In genomic region chr3:47949979-47950378, GRCh38 we compare ENCODE assay signal across 30 cellular contexts.
DNase-seq lines count a peak whose midpoint lies in the region; ATAC-seq, FAIRE-seq and TF ChIP-seq lines count a peak whose summit lies in the region.
"Had no signal": no experiment of that assay in that cellular context is flagged by ENCODE, and none has a peak within 500 bp of the region (broad histone marks: within the 10 kb centered on the region; RNA-seq: fewer than 3 reads in every experiment).

No MANE protein-coding gene starts in this region.

- BruUV-seq in HepG2 (replicated peaks; lab: Mats Ljungman, UMichigan) (no TSS peak), GM12878 (replicated peaks; lab: Mats Ljungman, UMichigan) (no TSS peak)

- TF ChIP-seq POLR2A in HepG2 (IDR thresholded peaks at IDR 0.05; ENCODE audit: insufficient read depth in 1 of 2, low read depth in 2 of 2, low read length in 2 of 2) (no peak), right lobe of liver (IDR thresholded peaks at IDR 0.05) (no peak), GM12878 (IDR thresholded peaks at IDR 0.05; ENCODE audit: low read depth, low read length) (no peak)

- H3K27me3 ChIP-seq in HepG2 (ENCODE audit: control insufficient read depth in 1 of 2, insufficient read depth in 2 of 2, low read length in 2 of 2) = no peaks in the 10 kb centered on the region
- H3K27me3 ChIP-seq in right lobe of liver = no peaks in the 10 kb centered on the region
- no peaks in the 10 kb centered on the region for H3K27me3 ChIP-seq in GM12878 (replicated peaks in 1 of 2; ENCODE audit: control insufficient read depth in 2 of 2, insufficient read depth in 2 of 2, low read length in 1 of 2)
- no peaks in the 10 kb centered on the region for H3K27me3 ChIP-seq in smooth muscle cell (ENCODE audit: low read depth)
- H3K27me3 ChIP-seq: ovary, stomach, uterus had no signal

- CTCF ChIA-PET in HepG2 (lab: Yijun Ruan, JAX; ENCODE audit: low intra/inter-chr PET ratio, low total read pairs) (no interaction called here), GM12878 (lab: Yijun Ruan, JAX) (interaction anchor here (0.6 to 1.8 kb wide), 8 partner anchors 11 to 202 kb away, joined by 3 to 10 read pairs (median 5); no protein-coding TSS in a partner anchor)

- DNase-seq in HepG2 (ENCODE audit: low spot score) (peak; percentile 27), right lobe of liver (no peak), GM12878 (ENCODE audit: low read depth, low spot score) (no peak), type B pancreatic cell (ENCODE audit: extremely low spot score, unreplicated experiment) (no peak), smooth muscle cell (lab: John Stamatoyannopoulos, UW; ENCODE audit: unreplicated experiment) (no peak), NCI-H128 (lab: John Stamatoyannopoulos, UW; ENCODE audit: unreplicated experiment) (no peak)
- no peak for DNase-seq in activated T-cell treated with anti-CD3 and anti-CD28 coated beads, Interleukin-2, amount 50 U/mL, for 1 hour
- DNase-seq: activated CD8-positive, alpha-beta T cell treated with anti-CD3 and anti-CD28 coated beads, Interleukin-2, amount 10 ng/mL, durations not matched to agents 7 days and 5 days; activated naive CD4-positive, alpha-beta T cell treated with anti-CD3 and anti-CD28 coated beads, Interleukin-2, amount 50 U/mL, for 16 hours; dermis blood vessel endothelial cell; DMS79 treated with DMSO at 0.1 percent for 48 hours; GDM1; GM23248; NCI-H1105; NCI-H2029 treated with DMSO at 0.1 percent for 48 hours; NCI-H2227 treated with DMSO at 0.1 percent for 48 hours; NCI-H526; NK-92 treated with Interleukin-12 subunit alpha and Interleukin-12 subunit beta, amount 100 ng/mL, for 24 hours; ovary; Right ventricle myocardium superior; stomach; T-helper 2 cell; uterus had no signal

- H3K9ac ChIP-seq in HepG2 (ENCODE audit: insufficient read depth, low read depth, low read length) = peak overlapping the region; percentile 17; the same call in 1 of the 2 replicates
- no peak overlapping the region for H3K9ac ChIP-seq in GM12878 (ENCODE audit: control insufficient read depth, insufficient read depth, low read length)
- no peak overlapping the region for H3K9ac ChIP-seq in smooth muscle cell (ENCODE audit: low read depth)
- H3K9ac ChIP-seq: GM23248 had no signal

- ATAC-seq in HepG2 (peak; percentile 73), right lobe of liver (no peak), HG02938 (IDR thresholded peaks at IDR 0.05; ENCODE audit: unreplicated experiment) (peak; percentile 45), GM12878 (peak; percentile 74)
- ATAC-seq: activated CD8-positive, alpha-beta T cell treated with anti-CD3 and anti-CD28 coated beads, Interleukin-2, amount 10 ng/mL, durations not matched to agents 7 days and 5 days; esophagus mucosa; K562; left lobe of liver had no signal

- TF ChIP-seq CTCF in HepG2 (CRISPR knock-in tag; IDR thresholded peaks at IDR 0.05) (no peak), right lobe of liver (IDR thresholded peaks at IDR 0.05) (no peak), GM12878 (IDR thresholded peaks at IDR 0.05 in 2 of 3, conservative IDR thresholded peaks at IDR 0.05 in 1 of 3; ENCODE audit: control insufficient read depth in 2 of 3, extremely low read depth in 1 of 3, insufficient read depth in 1 of 3, low read depth in 3 of 3, low read length in 3 of 3) (no peak), type B pancreatic cell (conservative IDR thresholded peaks at IDR 0.05) (no peak), smooth muscle cell (IDR thresholded peaks at IDR 0.05; ENCODE audit: borderline replicate concordance, insufficient read depth, poor library complexity, severe bottlenecking) (no peak)

- H3K4me3 ChIP-seq in HepG2 (replicated peaks in 1 of 3; ENCODE audit: insufficient read depth in 1 of 3, low read depth in 2 of 3, low read length in 3 of 3) (peak overlapping the region in 1 of 3 experiments; percentile 6; a peak in 2 of 6 replicates), right lobe of liver (no peak overlapping the region), GM12878 (no peak overlapping the region), smooth muscle cell (no peak overlapping the region)
- H3K4me3 ChIP-seq: GM23248, K562, ovary, stomach, uterus had no signal

- no peak for FAIRE-seq in HepG2 (lab: Jason Lieb, UNC)
- FAIRE-seq in GM12878 (lab: Jason Lieb, UNC) = no peak

- peak overlapping the region; percentile 25 for H3K27ac Mint-ChIP-seq in type B pancreatic cell
- H3K27ac Mint-ChIP-seq: activated CD8-positive, alpha-beta T cell treated with anti-CD3 and anti-CD28 coated beads, Interleukin-2, amount 10 ng/mL, durations not matched to agents 7 days and 5 days; activated T-helper 2 cell treated with anti-CD3 and anti-CD28 coated beads, Interferon-gamma antibody, Interleukin-2, Interleukin-4, amounts not matched to agents 10 μg/mL and 5 μg/mL and 100 μg/mL, durations not matched to agents 14 hours and 24 hours and 36 hours had no signal

- H3K27ac ChIP-seq in HepG2 (ENCODE audit: extremely low read length, insufficient read depth, low read length) (peak overlapping the region; percentile 63), right lobe of liver (no peak overlapping the region), GM12878 (ENCODE audit: control insufficient read depth, insufficient read depth) (no peak overlapping the region), smooth muscle cell (ENCODE audit: low read depth) (no peak overlapping the region)
- H3K27ac ChIP-seq: GM23248, ovary, stomach, uterus had no signal

- 45% methylated on average over 3 of the region's 3 CpGs for WGBS in HepG2 (ENCODE audit: low lambda C conversion rate)
- WGBS in right lobe of liver (ENCODE audit: insufficient coverage, low coverage, low lambda C conversion rate, missing lambda C conversion rate) = 96% methylated on average over 3 of the region's 3 CpGs
- WGBS in GM12878 (ENCODE audit: insufficient coverage, insufficient replicate concordance, low lambda C conversion rate, missing lambda C conversion rate) = 98% methylated on average over 3 of the region's 3 CpGs
- WGBS in smooth muscle cell (ENCODE audit: low lambda C conversion rate) = 97% methylated on average over 3 of the region's 3 CpGs

- in situ Hi-C loops in HepG2 (cut with HindIII; ENCODE audit: extremely low pct_ligation_motif_present, low pct_unique_long_range_greater_than_20kb) = no loop called here
- in situ Hi-C loops in GM12878 (cut with MboI) = no loop called here

- no peak overlapping the region for H3K4me3 Mint-ChIP-seq in type B pancreatic cell
- H3K4me3 Mint-ChIP-seq: activated CD8-positive, alpha-beta T cell treated with anti-CD3 and anti-CD28 coated beads, Interleukin-2, amount 10 ng/mL, durations not matched to agents 7 days and 5 days; brain; CD14-positive monocyte had no signal

- SMC1A ChIA-PET in GM12878 (lab: Charles Lee; ENCODE audit: uncharacterized antibody, unreplicated experiment) = interaction anchor here (0.5 to 1.8 kb wide), 9 partner anchors 9 to 982 kb away, joined by 3 to 12 read pairs (median 5); no protein-coding TSS in a partner anchor

- no peak for TF ChIP-seq RAD21 in HepG2 (CRISPR knock-in tag; IDR thresholded peaks at IDR 0.05)
- TF ChIP-seq RAD21 in GM12878 (IDR thresholded peaks at IDR 0.05; ENCODE audit: insufficient read depth, low read depth, low read length) = no peak

- peaks cover 0 to 1% of the 10 kb centered on the region in 2 experiments; a peak in 2 of 5 replicates for H3K36me3 ChIP-seq in HepG2 (replicated peaks in 1 of 2; ENCODE audit: control insufficient read depth in 1 of 2, insufficient read depth in 2 of 2, low read length in 2 of 2)
- no peaks in the 10 kb centered on the region for H3K36me3 ChIP-seq in right lobe of liver
- no peaks in the 10 kb centered on the region for H3K36me3 ChIP-seq in GM12878 (ENCODE audit: control insufficient read depth in 2 of 2, insufficient read depth in 2 of 2, low read length in 1 of 2)
- no peaks in the 10 kb centered on the region for H3K36me3 ChIP-seq in smooth muscle cell (ENCODE audit: low read depth)
- H3K36me3 ChIP-seq: ovary, stomach, uterus had no signal

- no peaks in the 10 kb centered on the region for H3K9me3 Mint-ChIP-seq in type B pancreatic cell
- H3K9me3 Mint-ChIP-seq: activated T-helper 2 cell treated with anti-CD3 and anti-CD28 coated beads, Interferon-gamma antibody, Interleukin-2, Interleukin-4, amounts not matched to agents 10 μg/mL and 5 μg/mL and 100 μg/mL, durations not matched to agents 14 hours and 24 hours and 36 hours; brain; CD14-positive monocyte had no signal

- no peaks in the 10 kb centered on the region for H4K20me1 ChIP-seq in HepG2 (ENCODE audit: insufficient read depth, low read length)
- H4K20me1 ChIP-seq in GM12878 (ENCODE audit: control insufficient read depth, insufficient read depth) = no peaks in the 10 kb centered on the region
- H4K20me1 ChIP-seq in smooth muscle cell (ENCODE audit: low read depth) = peaks cover 83% of the 10 kb centered on the region

- H3K4me1 ChIP-seq in HepG2 (ENCODE audit: insufficient read depth, low read length) = peaks cover 51% of the 10 kb centered on the region
- peaks cover 0 to 9% (median 4%) of the 10 kb centered on the region in 4 donors for H3K4me1 ChIP-seq in right lobe of liver
- peaks cover 4% of the 10 kb centered on the region; the same call in 1 of the 2 replicates for H3K4me1 ChIP-seq in GM12878 (ENCODE audit: control insufficient read depth, insufficient read depth, low read length)
- no peaks in the 10 kb centered on the region for H3K4me1 ChIP-seq in smooth muscle cell (ENCODE audit: low read depth)
- H3K4me1 ChIP-seq: uterus had no signal

- H3K4me1 Mint-ChIP-seq in type B pancreatic cell (ENCODE audit: unreplicated experiment) = peaks cover 13% of the 10 kb centered on the region
- H3K4me1 Mint-ChIP-seq: brain, CD14-positive monocyte had no signal

- H3K4me2 ChIP-seq in HepG2 (ENCODE audit: low read depth, low read length) = peak overlapping the region; percentile 65
- no peak overlapping the region for H3K4me2 ChIP-seq in GM12878 (ENCODE audit: control insufficient read depth, insufficient read depth)
- H3K4me2 ChIP-seq in smooth muscle cell = no peak overlapping the region

- H3K79me2 ChIP-seq in HepG2 (ENCODE audit: insufficient read depth, low read length) (peaks cover 11% of the 10 kb centered on the region), GM12878 (ENCODE audit: control insufficient read depth, insufficient read depth, low read length) (no peaks in the 10 kb centered on the region), smooth muscle cell (ENCODE audit: low read depth) (peaks cover 66% of the 10 kb centered on the region)

- H3K27me3 Mint-ChIP-seq in type B pancreatic cell = no peaks in the 10 kb centered on the region
- H3K27me3 Mint-ChIP-seq: brain had no signal

- RAD21 ChIA-PET in GM12878 (lab: Charles Lee; ENCODE audit: unreplicated experiment) = interaction anchor here (1.3 to 2.2 kb wide), 2 partner anchors 40 to 202 kb away, joined by 6 to 10 read pairs; no protein-coding TSS in a partner anchor

- H3K9me3 ChIP-seq in HepG2 (ENCODE audit: low read length) (no peaks in the 10 kb centered on the region), right lobe of liver (no peaks in the 10 kb centered on the region), GM12878 (replicated peaks; ENCODE audit: control insufficient read depth, insufficient read depth, low read length) (no peaks in the 10 kb centered on the region), smooth muscle cell (replicated peaks; ENCODE audit: low read depth) (no peaks in the 10 kb centered on the region)
- H3K9me3 ChIP-seq: ovary, stomach, uterus had no signal

- TF ChIP-seq EP300 in HepG2 (IDR thresholded peaks at IDR 0.05; ENCODE audit: low read depth in 2 of 2, low read length in 2 of 2) = no peak
- TF ChIP-seq EP300 in HepG2 (CRISPR knock-in tag; IDR thresholded peaks at IDR 0.05; ENCODE audit: borderline replicate concordance) = no peak
- TF ChIP-seq EP300 in GM12878 (IDR thresholded peaks at IDR 0.05; ENCODE audit: borderline replicate concordance in 1 of 2, control insufficient read depth in 1 of 2, low read depth in 2 of 2, low read length in 2 of 2) = no peak

- intact Hi-C loops in HepG2 (cut with micrococcal nuclease; ENCODE audit: unreplicated experiment) = no loop called here
- intact Hi-C loops in right lobe of liver (cut with DNase I) = no loop called here
- intact Hi-C loops in GM12878 (cut with micrococcal nuclease; ENCODE audit: unreplicated experiment) = no loop called here

- POLR2A ChIA-PET in HepG2 (lab: Yijun Ruan, JAX) (interaction anchor here (0.7 to 1.0 kb wide), 2 partner anchors 11 to 60 kb away, joined by 3 to 4 read pairs; no protein-coding TSS in a partner anchor), GM12878 (lab: Charles Lee) (interaction anchor here (0.6 to 1.7 kb wide), 4 partner anchors 12 to 27 kb away, joined by 3 to 6 read pairs (median 4); no protein-coding TSS in a partner anchor)

- no peak overlapping the region for H2AFZ ChIP-seq in HepG2 (ENCODE audit: low read length)
- no peak overlapping the region for H2AFZ ChIP-seq in GM12878 (ENCODE audit: control insufficient read depth, low read depth, low read length)
- no peak overlapping the region for H2AFZ ChIP-seq in smooth muscle cell (ENCODE audit: low read depth)
- H2AFZ ChIP-seq: GM23248 had no signal

- no peaks in the 10 kb centered on the region for H3F3A ChIP-seq in smooth muscle cell (ENCODE audit: low read depth)

- no peaks in the 10 kb centered on the region for H3K36me3 Mint-ChIP-seq in type B pancreatic cell

Comparison
In these comparisons a context has a peak if more than half of its experiments do, and no peak if none do; other contexts are left out.
1. ATAC-seq: peak in HepG2 (single experiment), HG02938 (single experiment) and GM12878 (single experiment); none in right lobe of liver (0 of 4).
2. Of the 75 proteins assayed by ChIP-seq in both HepG2 and GM12878: peak only in HepG2: none; only in GM12878: ZNF24; in both: none; in neither: 74.